In the genomic region with DNA sequence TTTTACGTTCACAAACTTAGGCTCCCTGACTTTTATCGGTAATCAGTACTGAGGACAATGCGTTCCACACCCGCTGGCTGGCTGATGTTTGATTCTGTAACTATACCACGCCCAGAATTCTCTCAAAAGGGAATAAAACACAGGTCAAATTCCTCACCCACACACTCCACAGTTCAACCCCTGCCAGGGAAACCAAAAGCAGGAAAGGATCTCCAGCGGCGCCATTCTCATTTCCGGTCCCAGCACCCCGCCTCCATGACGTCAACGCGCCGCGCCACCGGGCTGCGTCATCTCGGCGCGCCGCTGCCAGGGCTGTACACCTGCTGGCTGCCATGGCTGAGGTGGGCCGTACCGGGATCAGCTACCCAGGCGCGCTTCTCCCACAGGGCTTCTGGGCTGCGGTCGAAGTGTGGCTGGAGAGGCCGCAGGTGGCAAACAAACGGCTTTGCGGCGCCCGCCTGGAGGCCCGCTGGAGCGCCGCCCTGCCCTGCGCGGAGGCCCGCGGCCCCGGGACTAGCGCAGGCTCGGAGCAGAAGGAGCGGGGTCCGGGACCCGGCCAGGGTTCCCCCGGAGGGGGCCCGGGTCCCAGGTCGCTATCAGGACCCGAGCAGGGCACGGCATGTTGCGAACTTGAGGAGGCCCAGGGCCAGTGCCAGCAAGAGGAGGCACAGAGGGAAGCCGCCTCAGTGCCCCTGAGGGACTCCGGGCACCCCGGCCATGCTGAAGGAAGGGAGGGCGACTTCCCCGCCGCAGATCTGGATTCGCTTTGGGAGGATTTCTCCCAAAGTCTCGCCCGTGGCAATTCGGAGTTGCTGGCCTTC, we compare ENCODE assay signal across 1 cellular context.
A peak's percentile ranks its signal among the peaks of the same experiment; 100 is the strongest.
TF ChIP-seq lines count a peak whose summit lies in the region.

ACOX3 (minus strand) TSS at position 233 of the 821 bp plus-strand sequence. CDS start 24,202 bp downstream, outside the sequence.
A gene with protein sequence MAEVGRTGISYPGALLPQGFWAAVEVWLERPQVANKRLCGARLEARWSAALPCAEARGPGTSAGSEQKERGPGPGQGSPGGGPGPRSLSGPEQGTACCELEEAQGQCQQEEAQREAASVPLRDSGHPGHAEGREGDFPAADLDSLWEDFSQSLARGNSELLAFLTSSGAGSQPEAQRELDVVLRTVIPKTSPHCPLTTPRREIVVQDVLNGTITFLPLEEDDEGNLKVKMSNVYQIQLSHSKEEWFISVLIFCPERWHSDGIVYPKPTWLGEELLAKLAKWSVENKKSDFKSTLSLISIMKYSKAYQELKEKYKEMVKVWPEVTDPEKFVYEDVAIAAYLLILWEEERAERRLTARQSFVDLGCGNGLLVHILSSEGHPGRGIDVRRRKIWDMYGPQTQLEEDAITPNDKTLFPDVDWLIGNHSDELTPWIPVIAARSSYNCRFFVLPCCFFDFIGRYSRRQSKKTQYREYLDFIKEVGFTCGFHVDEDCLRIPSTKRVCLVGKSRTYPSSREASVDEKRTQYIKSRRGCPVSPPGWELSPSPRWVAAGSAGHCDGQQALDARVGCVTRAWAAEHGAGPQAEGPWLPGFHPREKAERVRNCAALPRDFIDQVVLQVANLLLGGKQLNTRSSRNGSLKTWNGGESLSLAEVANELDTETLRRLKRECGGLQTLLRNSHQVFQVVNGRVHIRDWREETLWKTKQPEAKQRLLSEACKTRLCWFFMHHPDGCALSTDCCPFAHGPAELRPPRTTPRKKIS (plus strand): TSS at position 287 of the 821 bp plus-strand sequence. CDS start 46 bp downstream, at position 333.

TF ChIP-seq in K562, 482 proteins besides CTCF, POLR2A, EP300 and RAD21 (continued from another document and continues in another):
- TF ChIP-seq ZNF124 (CRISPR knock-in tag; IDR thresholded peaks at IDR 0.05), result no peak
- peak; percentile 54 for TF ChIP-seq EGR1 (conservative IDR thresholded peaks at IDR 0.05)
- no peak for TF ChIP-seq HNRNPH1 (optimal IDR thresholded peaks at IDR 0.05; ENCODE audit: low read depth, low read length)
- TF ChIP-seq TCFL5 (CRISPR knock-in tag; conservative IDR thresholded peaks at IDR 0.05), result no peak
- TF ChIP-seq, protein P1, sequence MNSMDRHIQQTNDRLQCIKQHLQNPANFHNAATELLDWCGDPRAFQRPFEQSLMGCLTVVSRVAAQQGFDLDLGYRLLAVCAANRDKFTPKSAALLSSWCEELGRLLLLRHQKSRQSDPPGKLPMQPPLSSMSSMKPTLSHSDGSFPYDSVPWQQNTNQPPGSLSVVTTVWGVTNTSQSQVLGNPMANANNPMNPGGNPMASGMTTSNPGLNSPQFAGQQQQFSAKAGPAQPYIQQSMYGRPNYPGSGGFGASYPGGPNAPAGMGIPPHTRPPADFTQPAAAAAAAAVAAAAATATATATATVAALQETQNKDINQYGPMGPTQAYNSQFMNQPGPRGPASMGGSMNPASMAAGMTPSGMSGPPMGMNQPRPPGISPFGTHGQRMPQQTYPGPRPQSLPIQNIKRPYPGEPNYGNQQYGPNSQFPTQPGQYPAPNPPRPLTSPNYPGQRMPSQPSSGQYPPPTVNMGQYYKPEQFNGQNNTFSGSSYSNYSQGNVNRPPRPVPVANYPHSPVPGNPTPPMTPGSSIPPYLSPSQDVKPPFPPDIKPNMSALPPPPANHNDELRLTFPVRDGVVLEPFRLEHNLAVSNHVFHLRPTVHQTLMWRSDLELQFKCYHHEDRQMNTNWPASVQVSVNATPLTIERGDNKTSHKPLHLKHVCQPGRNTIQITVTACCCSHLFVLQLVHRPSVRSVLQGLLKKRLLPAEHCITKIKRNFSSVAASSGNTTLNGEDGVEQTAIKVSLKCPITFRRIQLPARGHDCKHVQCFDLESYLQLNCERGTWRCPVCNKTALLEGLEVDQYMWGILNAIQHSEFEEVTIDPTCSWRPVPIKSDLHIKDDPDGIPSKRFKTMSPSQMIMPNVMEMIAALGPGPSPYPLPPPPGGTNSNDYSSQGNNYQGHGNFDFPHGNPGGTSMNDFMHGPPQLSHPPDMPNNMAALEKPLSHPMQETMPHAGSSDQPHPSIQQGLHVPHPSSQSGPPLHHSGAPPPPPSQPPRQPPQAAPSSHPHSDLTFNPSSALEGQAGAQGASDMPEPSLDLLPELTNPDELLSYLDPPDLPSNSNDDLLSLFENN (IDR thresholded peaks at IDR 0.05; ENCODE audit: low read depth in 2 of 2, low read length in 2 of 2), result no peak
- TF ChIP-seq, protein P2, sequence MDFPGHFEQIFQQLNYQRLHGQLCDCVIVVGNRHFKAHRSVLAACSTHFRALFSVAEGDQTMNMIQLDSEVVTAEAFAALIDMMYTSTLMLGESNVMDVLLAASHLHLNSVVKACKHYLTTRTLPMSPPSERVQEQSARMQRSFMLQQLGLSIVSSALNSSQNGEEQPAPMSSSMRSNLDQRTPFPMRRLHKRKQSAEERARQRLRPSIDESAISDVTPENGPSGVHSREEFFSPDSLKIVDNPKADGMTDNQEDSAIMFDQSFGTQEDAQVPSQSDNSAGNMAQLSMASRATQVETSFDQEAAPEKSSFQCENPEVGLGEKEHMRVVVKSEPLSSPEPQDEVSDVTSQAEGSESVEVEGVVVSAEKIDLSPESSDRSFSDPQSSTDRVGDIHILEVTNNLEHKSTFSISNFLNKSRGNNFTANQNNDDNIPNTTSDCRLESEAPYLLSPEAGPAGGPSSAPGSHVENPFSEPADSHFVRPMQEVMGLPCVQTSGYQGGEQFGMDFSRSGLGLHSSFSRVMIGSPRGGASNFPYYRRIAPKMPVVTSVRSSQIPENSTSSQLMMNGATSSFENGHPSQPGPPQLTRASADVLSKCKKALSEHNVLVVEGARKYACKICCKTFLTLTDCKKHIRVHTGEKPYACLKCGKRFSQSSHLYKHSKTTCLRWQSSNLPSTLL (IDR thresholded peaks at IDR 0.05), result no peak
- no peak for TF ChIP-seq ZNF253 (CRISPR knock-in tag; conservative IDR thresholded peaks at IDR 0.05)
- no peak for TF ChIP-seq CC2D1A (IDR thresholded peaks at IDR 0.05)
- TF ChIP-seq ZNF551 (CRISPR knock-in tag; IDR thresholded peaks at IDR 0.05), result no peak
- TF ChIP-seq, protein P3, sequence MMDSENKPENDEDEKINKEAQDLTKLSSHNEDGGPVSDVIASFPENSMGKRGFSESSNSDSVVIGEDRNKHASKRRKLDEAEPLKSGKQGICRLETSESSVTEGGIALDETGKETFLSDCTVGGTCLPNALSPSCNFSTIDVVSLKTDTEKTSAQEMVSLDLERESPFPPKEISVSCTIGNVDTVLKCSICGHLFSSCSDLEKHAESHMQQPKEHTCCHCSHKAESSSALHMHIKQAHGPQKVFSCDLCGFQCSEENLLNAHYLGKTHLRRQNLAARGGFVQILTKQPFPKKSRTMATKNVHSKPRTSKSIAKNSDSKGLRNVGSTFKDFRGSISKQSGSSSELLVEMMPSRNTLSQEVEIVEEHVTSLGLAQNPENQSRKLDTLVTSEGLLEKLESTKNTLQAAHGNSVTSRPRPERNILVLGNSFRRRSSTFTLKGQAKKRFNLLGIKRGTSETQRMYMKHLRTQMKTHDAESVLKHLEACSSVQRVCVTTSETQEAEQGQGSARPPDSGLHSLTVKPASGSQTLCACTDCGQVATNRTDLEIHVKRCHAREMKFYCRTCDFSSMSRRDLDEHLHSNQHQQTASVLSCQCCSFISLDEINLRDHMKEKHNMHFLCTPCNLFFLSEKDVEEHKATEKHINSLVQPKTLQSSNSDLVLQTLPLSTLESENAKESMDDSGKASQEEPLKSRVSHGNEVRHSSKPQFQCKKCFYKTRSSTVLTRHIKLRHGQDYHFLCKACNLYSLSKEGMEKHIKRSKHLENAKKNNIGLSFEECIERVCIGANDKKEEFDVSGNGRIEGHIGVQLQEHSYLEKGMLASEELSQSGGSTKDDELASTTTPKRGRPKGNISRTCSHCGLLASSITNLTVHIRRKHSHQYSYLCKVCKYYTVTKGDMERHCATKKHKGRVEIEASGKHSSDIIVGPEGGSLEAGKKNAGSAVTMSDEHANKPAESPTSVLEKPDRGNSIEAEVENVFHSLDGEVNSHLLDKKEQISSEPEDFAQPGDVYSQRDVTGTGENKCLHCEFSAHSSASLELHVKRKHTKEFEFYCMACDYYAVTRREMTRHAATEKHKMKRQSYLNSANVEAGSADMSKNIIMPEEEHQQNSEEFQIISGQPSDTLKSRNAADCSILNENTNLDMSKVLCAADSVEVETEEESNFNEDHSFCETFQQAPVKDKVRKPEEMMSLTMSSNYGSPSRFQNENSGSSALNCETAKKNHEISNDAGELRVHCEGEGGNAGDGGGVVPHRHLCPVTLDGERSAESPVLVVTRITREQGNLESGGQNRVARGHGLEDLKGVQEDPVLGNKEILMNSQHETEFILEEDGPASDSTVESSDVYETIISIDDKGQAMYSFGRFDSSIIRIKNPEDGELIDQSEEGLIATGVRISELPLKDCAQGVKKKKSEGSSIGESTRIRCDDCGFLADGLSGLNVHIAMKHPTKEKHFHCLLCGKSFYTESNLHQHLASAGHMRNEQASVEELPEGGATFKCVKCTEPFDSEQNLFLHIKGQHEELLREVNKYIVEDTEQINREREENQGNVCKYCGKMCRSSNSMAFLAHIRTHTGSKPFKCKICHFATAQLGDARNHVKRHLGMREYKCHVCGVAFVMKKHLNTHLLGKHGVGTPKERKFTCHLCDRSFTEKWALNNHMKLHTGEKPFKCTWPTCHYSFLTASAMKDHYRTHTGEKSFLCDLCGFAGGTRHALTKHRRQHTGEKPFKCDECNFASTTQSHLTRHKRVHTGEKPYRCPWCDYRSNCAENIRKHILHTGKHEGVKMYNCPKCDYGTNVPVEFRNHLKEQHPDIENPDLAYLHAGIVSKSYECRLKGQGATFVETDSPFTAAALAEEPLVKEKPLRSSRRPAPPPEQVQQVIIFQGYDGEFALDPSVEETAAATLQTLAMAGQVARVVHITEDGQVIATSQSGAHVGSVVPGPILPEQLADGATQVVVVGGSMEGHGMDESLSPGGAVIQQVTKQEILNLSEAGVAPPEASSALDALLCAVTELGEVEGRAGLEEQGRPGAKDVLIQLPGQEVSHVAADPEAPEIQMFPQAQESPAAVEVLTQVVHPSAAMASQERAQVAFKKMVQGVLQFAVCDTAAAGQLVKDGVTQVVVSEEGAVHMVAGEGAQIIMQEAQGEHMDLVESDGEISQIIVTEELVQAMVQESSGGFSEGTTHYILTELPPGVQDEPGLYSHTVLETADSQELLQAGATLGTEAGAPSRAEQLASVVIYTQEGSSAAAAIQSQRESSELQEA (IDR thresholded peaks at IDR 0.05; ENCODE audit: low read depth), result no peak
- TF ChIP-seq, protein P4, sequence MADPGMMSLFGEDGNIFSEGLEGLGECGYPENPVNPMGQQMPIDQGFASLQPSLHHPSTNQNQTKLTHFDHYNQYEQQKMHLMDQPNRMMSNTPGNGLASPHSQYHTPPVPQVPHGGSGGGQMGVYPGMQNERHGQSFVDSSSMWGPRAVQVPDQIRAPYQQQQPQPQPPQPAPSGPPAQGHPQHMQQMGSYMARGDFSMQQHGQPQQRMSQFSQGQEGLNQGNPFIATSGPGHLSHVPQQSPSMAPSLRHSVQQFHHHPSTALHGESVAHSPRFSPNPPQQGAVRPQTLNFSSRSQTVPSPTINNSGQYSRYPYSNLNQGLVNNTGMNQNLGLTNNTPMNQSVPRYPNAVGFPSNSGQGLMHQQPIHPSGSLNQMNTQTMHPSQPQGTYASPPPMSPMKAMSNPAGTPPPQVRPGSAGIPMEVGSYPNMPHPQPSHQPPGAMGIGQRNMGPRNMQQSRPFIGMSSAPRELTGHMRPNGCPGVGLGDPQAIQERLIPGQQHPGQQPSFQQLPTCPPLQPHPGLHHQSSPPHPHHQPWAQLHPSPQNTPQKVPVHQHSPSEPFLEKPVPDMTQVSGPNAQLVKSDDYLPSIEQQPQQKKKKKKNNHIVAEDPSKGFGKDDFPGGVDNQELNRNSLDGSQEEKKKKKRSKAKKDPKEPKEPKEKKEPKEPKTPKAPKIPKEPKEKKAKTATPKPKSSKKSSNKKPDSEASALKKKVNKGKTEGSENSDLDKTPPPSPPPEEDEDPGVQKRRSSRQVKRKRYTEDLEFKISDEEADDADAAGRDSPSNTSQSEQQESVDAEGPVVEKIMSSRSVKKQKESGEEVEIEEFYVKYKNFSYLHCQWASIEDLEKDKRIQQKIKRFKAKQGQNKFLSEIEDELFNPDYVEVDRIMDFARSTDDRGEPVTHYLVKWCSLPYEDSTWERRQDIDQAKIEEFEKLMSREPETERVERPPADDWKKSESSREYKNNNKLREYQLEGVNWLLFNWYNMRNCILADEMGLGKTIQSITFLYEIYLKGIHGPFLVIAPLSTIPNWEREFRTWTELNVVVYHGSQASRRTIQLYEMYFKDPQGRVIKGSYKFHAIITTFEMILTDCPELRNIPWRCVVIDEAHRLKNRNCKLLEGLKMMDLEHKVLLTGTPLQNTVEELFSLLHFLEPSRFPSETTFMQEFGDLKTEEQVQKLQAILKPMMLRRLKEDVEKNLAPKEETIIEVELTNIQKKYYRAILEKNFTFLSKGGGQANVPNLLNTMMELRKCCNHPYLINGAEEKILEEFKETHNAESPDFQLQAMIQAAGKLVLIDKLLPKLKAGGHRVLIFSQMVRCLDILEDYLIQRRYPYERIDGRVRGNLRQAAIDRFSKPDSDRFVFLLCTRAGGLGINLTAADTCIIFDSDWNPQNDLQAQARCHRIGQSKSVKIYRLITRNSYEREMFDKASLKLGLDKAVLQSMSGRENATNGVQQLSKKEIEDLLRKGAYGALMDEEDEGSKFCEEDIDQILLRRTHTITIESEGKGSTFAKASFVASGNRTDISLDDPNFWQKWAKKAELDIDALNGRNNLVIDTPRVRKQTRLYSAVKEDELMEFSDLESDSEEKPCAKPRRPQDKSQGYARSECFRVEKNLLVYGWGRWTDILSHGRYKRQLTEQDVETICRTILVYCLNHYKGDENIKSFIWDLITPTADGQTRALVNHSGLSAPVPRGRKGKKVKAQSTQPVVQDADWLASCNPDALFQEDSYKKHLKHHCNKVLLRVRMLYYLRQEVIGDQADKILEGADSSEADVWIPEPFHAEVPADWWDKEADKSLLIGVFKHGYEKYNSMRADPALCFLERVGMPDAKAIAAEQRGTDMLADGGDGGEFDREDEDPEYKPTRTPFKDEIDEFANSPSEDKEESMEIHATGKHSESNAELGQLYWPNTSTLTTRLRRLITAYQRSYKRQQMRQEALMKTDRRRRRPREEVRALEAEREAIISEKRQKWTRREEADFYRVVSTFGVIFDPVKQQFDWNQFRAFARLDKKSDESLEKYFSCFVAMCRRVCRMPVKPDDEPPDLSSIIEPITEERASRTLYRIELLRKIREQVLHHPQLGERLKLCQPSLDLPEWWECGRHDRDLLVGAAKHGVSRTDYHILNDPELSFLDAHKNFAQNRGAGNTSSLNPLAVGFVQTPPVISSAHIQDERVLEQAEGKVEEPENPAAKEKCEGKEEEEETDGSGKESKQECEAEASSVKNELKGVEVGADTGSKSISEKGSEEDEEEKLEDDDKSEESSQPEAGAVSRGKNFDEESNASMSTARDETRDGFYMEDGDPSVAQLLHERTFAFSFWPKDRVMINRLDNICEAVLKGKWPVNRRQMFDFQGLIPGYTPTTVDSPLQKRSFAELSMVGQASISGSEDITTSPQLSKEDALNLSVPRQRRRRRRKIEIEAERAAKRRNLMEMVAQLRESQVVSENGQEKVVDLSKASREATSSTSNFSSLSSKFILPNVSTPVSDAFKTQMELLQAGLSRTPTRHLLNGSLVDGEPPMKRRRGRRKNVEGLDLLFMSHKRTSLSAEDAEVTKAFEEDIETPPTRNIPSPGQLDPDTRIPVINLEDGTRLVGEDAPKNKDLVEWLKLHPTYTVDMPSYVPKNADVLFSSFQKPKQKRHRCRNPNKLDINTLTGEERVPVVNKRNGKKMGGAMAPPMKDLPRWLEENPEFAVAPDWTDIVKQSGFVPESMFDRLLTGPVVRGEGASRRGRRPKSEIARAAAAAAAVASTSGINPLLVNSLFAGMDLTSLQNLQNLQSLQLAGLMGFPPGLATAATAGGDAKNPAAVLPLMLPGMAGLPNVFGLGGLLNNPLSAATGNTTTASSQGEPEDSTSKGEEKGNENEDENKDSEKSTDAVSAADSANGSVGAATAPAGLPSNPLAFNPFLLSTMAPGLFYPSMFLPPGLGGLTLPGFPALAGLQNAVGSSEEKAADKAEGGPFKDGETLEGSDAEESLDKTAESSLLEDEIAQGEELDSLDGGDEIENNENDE (IDR thresholded peaks at IDR 0.05; ENCODE audit: low read depth, low read length), result no peak
- TF ChIP-seq SMARCB1 (IDR thresholded peaks at IDR 0.05; ENCODE audit: insufficient read length, low read depth), result no peak
- TF ChIP-seq POLR3G (IDR thresholded peaks at IDR 0.05; ENCODE audit: extremely low read depth, insufficient read length, insufficient replicate concordance), result no peak
- TF ChIP-seq CBFA2T2 (conservative IDR thresholded peaks at IDR 0.05), result no peak
- TF ChIP-seq NFIC (IDR thresholded peaks at IDR 0.05), result no peak; the same call in 1 of the 2 replicates
- TF ChIP-seq CBFB (CRISPR knock-in tag; IDR thresholded peaks at IDR 0.05), result no peak
- TF ChIP-seq ZNF766 (CRISPR knock-in tag; conservative IDR thresholded peaks at IDR 0.05), result no peak
- TF ChIP-seq ZNF445 (CRISPR knock-in tag; IDR thresholded peaks at IDR 0.05; ENCODE audit: low read depth), result no peak
